ENCODE assay signal across 20 cellular contexts in genomic region chr9:38039907-38040682, GRCh38. TPM values are rescaled to one million over a fixed set of nuclear protein-coding genes. Genes with fewer than 3 reads are reported as not detected.
DNase-seq lines count a peak whose midpoint lies in the region; ATAC-seq and TF ChIP-seq lines count a peak whose summit lies in the region.
"Had no signal": no experiment of that assay in that cellular context is flagged by ENCODE, and none has a peak within 500 bp of the region (broad histone marks: within the 10 kb centered on the region; RNA-seq: fewer than 3 reads in every experiment).

No MANE protein-coding gene starts in this region.

- H3K23ac ChIP-seq in H9 (ENCODE audit: insufficient read length, low read depth, low read length) = no peak overlapping the region

- CTCF ChIA-PET in PC-3 (lab: Charles Lee) = no interaction called here

- H3K27ac Mint-ChIP-seq in H9 (peak overlapping the region in 2 of 3 experiments; percentile 64 to 95; a peak in 3 of 7 replicates), osteocyte (ENCODE audit: unreplicated experiment) (peak overlapping the region; percentile 93)
- H3K27ac Mint-ChIP-seq: activated CD8-positive, alpha-beta memory T cell treated with anti-CD3 and anti-CD28 coated beads, Interleukin-2, amount 10 ng/mL, durations not matched to agents 7 days and 5 days; T-cell had no signal

- H3K9me2 ChIP-seq in PC-3 (replicated peaks; ENCODE audit: low read length) = no peaks in the 10 kb centered on the region

- H3K27ac ChIP-seq in H9 (ENCODE audit: insufficient read length, low read depth, low read length) (no peak overlapping the region), PC-3 (ENCODE audit: low read length) (peak overlapping the region; percentile 85), epithelial cell of prostate (peak overlapping the region; percentile 31)
- H3K27ac ChIP-seq: C4-2B, GM23248 had no signal

- no peaks in the 10 kb centered on the region for H3K79me1 ChIP-seq in H9 (ENCODE audit: insufficient read depth, low read depth, low read length, poor library complexity, severe bottlenecking)

- H4K8ac ChIP-seq in H9 (replicated peaks; ENCODE audit: insufficient read length, low read depth, low read length) = no peak overlapping the region

- no peak overlapping the region for H2BK15ac ChIP-seq in H9 (ENCODE audit: low read depth, low read length)

- H3K4me3 ChIP-seq in PC-3 (ENCODE audit: low read length) = no peak overlapping the region
- H3K4me3 ChIP-seq: ascending aorta, GM23248 had no signal

- H4K5ac ChIP-seq in H9 (ENCODE audit: insufficient read length, low read depth, low read length) = no peak overlapping the region

- H2AK5ac ChIP-seq in H9 (ENCODE audit: insufficient read length, low read length) = no peak overlapping the region

- H3K79me2 ChIP-seq in H9 (ENCODE audit: insufficient read depth, low read length) = no peaks in the 10 kb centered on the region; the same call in 1 of the 2 replicates
- H3K79me2 ChIP-seq in PC-3 (ENCODE audit: low read length) = peaks cover 99% of the 10 kb centered on the region

- no peak overlapping the region for H4K91ac ChIP-seq in H9 (ENCODE audit: insufficient read length, low read depth, low read length)

- H3K36me3 ChIP-seq in PC-3 (ENCODE audit: low read depth, low read length) = peaks cover 9% of the 10 kb centered on the region; the same call in 1 of the 2 replicates
- H3K36me3 ChIP-seq: ascending aorta had no signal

- no peak for DNase-seq in H9
- no peak for DNase-seq in PC-3
- DNase-seq in epithelial cell of prostate (ENCODE audit: low read depth, low spot score) = no peak
- no peak for DNase-seq in osteocyte (ENCODE audit: extremely low spot score, unreplicated experiment)
- DNase-seq in hypothalamus (lab: John Stamatoyannopoulos, UW) = no peak
- no peak for DNase-seq in NK-92 treated with Interleukin-12 subunit alpha and Interleukin-12 subunit beta, amount 100 ng/mL, for 24 hours (lab: John Stamatoyannopoulos, UW)
- no peak for DNase-seq in NCI-H187 (lab: John Stamatoyannopoulos, UW)
- DNase-seq: activated CD8-positive, alpha-beta memory T cell treated with anti-CD3 and anti-CD28 coated beads, Interleukin-2, amount 10 ng/mL, durations not matched to agents 7 days and 5 days; activated gamma-delta T cell; DND-41; KG1; NCI-H1436; NCI-H446; T-cell had no signal

- H3K4me2 ChIP-seq in H9 (ENCODE audit: insufficient read depth, insufficient read length, low read length) (no peak overlapping the region), PC-3 (ENCODE audit: low read length) (peak overlapping the region; percentile 4; the same call in 1 of the 2 replicates)

- H2BK12ac ChIP-seq in H9 (ENCODE audit: insufficient read length, low read depth, low read length) = no peak overlapping the region

- H3F3A ChIP-seq in PC-3 (ENCODE audit: low read length, unreplicated experiment) = no peaks in the 10 kb centered on the region

- no peak overlapping the region for H2BK20ac ChIP-seq in H9 (ENCODE audit: low read depth, low read length, poor library complexity, severe bottlenecking)

- H3K23me2 ChIP-seq in H9 (ENCODE audit: insufficient read length, low read depth, low read length, poor library complexity, severe bottlenecking) = no peaks in the 10 kb centered on the region

- intact Hi-C loops in PC-3 (cut with micrococcal nuclease) = no loop called here

- no peak for TF ChIP-seq CTCF in H9 (conservative IDR thresholded peaks at IDR 0.05)
- no peak for TF ChIP-seq CTCF in PC-3 (conservative IDR thresholded peaks at IDR 0.05; ENCODE audit: low read depth, low read length)
- no peak for TF ChIP-seq CTCF in osteocyte (IDR thresholded peaks at IDR 0.05)

- no peaks in the 10 kb centered on the region for H3K4me1 ChIP-seq in H9 (ENCODE audit: insufficient read depth, low read length)
- H3K4me1 ChIP-seq in PC-3 (ENCODE audit: insufficient read depth, low read length) = peaks cover 63% of the 10 kb centered on the region

- H3K18ac ChIP-seq in H9 (ENCODE audit: insufficient read length, low read depth, low read length) = no peak overlapping the region

- H3K4ac ChIP-seq in H9 (ENCODE audit: low read depth, low read length) = no peak overlapping the region

- H3K56ac ChIP-seq in H9 (ENCODE audit: insufficient read length, low read depth, low read length) = no peak overlapping the region

- H3K27me3 ChIP-seq in H9 (ENCODE audit: insufficient read depth, low read length) = no peaks in the 10 kb centered on the region
- no peaks in the 10 kb centered on the region for H3K27me3 ChIP-seq in PC-3 (ENCODE audit: low read length)
- H3K27me3 ChIP-seq: ascending aorta had no signal

- ATAC-seq in PC-3 (no peak; the same call in none of the 2 replicates), HG02588 (IDR thresholded peaks at IDR 0.05; ENCODE audit: unreplicated experiment) (no peak)
- ATAC-seq: activated CD4-positive, CD25-positive, alpha-beta regulatory T cell treated with anti-CD3 and anti-CD28 coated beads, Interleukin-2, amount 50 U/mL, for 24 hours; activated CD8-positive, alpha-beta memory T cell treated with anti-CD3 and anti-CD28 coated beads, Interleukin-2, amount 10 ng/mL, durations not matched to agents 7 days and 5 days; T-cell had no signal

- no peaks in the 10 kb centered on the region; the same call in none of the 2 replicates for H3K27me3 Mint-ChIP-seq in H9 (ENCODE audit: low read depth)
- H3K27me3 Mint-ChIP-seq in osteocyte (ENCODE audit: unreplicated experiment) = no peaks in the 10 kb centered on the region
- H3K27me3 Mint-ChIP-seq: activated CD8-positive, alpha-beta memory T cell treated with anti-CD3 and anti-CD28 coated beads, Interleukin-2, amount 10 ng/mL, durations not matched to agents 7 days and 5 days; T-cell had no signal

- no peak overlapping the region for H3K9ac ChIP-seq in H9 (ENCODE audit: extremely low read depth, insufficient read length, low read length)
- H3K9ac ChIP-seq in PC-3 (ENCODE audit: low read length) = peak overlapping the region; percentile 25
- H3K9ac ChIP-seq: GM23248 had no signal

- no peak overlapping the region for H2AFZ ChIP-seq in H9 (ENCODE audit: low read length)
- H2AFZ ChIP-seq in PC-3 (ENCODE audit: low read length) = no peak overlapping the region
- H2AFZ ChIP-seq: GM23248 had no signal

- no peaks in the 10 kb centered on the region for H3K9me3 Mint-ChIP-seq in H9
- no peaks in the 10 kb centered on the region for H3K9me3 Mint-ChIP-seq in osteocyte (ENCODE audit: unreplicated experiment)
- H3K9me3 Mint-ChIP-seq: nephron, T-cell had no signal

- H2BK5ac ChIP-seq in H9 (ENCODE audit: insufficient read length, low read length) = no peak overlapping the region

- H3K36me3 Mint-ChIP-seq in H9 (ENCODE audit: insufficient read depth in 1 of 3, low read depth in 3 of 3) = peaks cover 0 to 2% (median 0%) of the 10 kb centered on the region in 3 experiments; a peak in 2 of 7 replicates
- peaks cover 2% of the 10 kb centered on the region for H3K36me3 Mint-ChIP-seq in osteocyte (ENCODE audit: unreplicated experiment)
- H3K36me3 Mint-ChIP-seq: activated CD8-positive, alpha-beta memory T cell treated with anti-CD3 and anti-CD28 coated beads, Interleukin-2, amount 10 ng/mL, durations not matched to agents 7 days and 5 days; T-cell had no signal

- H3T11ph ChIP-seq in H9 (ENCODE audit: low read length) = no peak overlapping the region

- POLR2A ChIA-PET in PC-3 (lab: Charles Lee; ENCODE audit: unreplicated experiment) = no interaction called here

- H2BK120ac ChIP-seq in H9 (ENCODE audit: low read depth, low read length, poor library complexity, severe bottlenecking) = no peak overlapping the region

- H4K20me1 ChIP-seq in H9 (ENCODE audit: control insufficient read depth, insufficient read depth, insufficient read length) (no peaks in the 10 kb centered on the region), PC-3 (ENCODE audit: low read length) (no peaks in the 10 kb centered on the region)

- TSS peak; percentile 97 for BruUV-seq in PC-3 (replicated peaks; lab: Mats Ljungman, UMichigan)

- H3K4me1 Mint-ChIP-seq in H9 (peaks cover 63 to 66% of the 10 kb centered on the region in 2 experiments), osteocyte (ENCODE audit: unreplicated experiment) (peaks cover 63% of the 10 kb centered on the region)
- H3K4me1 Mint-ChIP-seq: activated CD8-positive, alpha-beta memory T cell treated with anti-CD3 and anti-CD28 coated beads, Interleukin-2, amount 10 ng/mL, durations not matched to agents 7 days and 5 days; T-cell had no signal

- H3K14ac ChIP-seq in H9 (ENCODE audit: insufficient read depth, low read length) = peak overlapping the region; percentile 43; the same call in 1 of the 2 replicates

- H3K4me3 Mint-ChIP-seq in H9 (no peak overlapping the region), osteocyte (ENCODE audit: unreplicated experiment) (no peak overlapping the region)
- H3K4me3 Mint-ChIP-seq: activated CD8-positive, alpha-beta memory T cell treated with anti-CD3 and anti-CD28 coated beads, Interleukin-2, amount 10 ng/mL, durations not matched to agents 7 days and 5 days; nephron; T-cell had no signal

- H3K9me3 ChIP-seq in H9 (ENCODE audit: control insufficient read depth, low read depth, low read length) (no peaks in the 10 kb centered on the region), PC-3 (ENCODE audit: low read length) (no peaks in the 10 kb centered on the region)
- H3K9me3 ChIP-seq: ascending aorta had no signal

- WGBS in H9 (ENCODE audit: extremely low coverage, insufficient read length, low lambda C conversion rate) = no CpG with 5 or more reads among the region's 21 CpGs

RNA-seq across cellular contexts. Expression of gene SHB, which starts 28.9 kb away (rescaled TPM):
- 13.8 and 14.6 TPM in 2 replicates for total RNA-seq in H9 (2021)
- 56.4 and 77.1 TPM in 2 replicates for total RNA-seq in PC-3 (2014; rRNA removed)
- total RNA-seq in osteocyte = 16.7 and 18.3 TPM in 2 replicates
